ENCODE assay signal across 14 cellular contexts in genomic region chr12:132043216-132043615, GRCh38.
DNase-seq lines count a peak whose midpoint lies in the region; ATAC-seq and TF ChIP-seq lines count a peak whose summit lies in the region.
"Had no signal": no experiment of that assay in that cellular context is flagged by ENCODE, and none has a peak within 500 bp of the region (broad histone marks: within the 10 kb centered on the region; RNA-seq: fewer than 3 reads in every experiment).

No MANE protein-coding gene starts in this region.

- H3K9me3 ChIP-seq in mammary epithelial cell (replicated peaks; ENCODE audit: insufficient read depth, low read length), result no peaks in the 10 kb centered on the region
- H3K9me3 ChIP-seq in Peyer's patch, result no peaks in the 10 kb centered on the region
- H3K9me3 ChIP-seq: A549, Caco-2, HAP-1 had no signal

- H3K4me3 ChIP-seq in mammary epithelial cell (replicated peaks in 1 of 3; ENCODE audit: insufficient read depth in 1 of 3, low read depth in 2 of 3, low read length in 3 of 3) (no peak overlapping the region), Peyer's patch (no peak overlapping the region)
- H3K4me3 ChIP-seq: A549, HAP-1 had no signal

- no peak for ATAC-seq in stimulated activated naive CD8-positive, alpha-beta T cell treated with anti-CD3 and anti-CD28 coated beads, Interleukin-15, amount 100 ng/mL, for 72 hours
- no peak for ATAC-seq in stimulated activated naive CD8-positive, alpha-beta T cell treated with anti-CD3 and anti-CD28 coated beads, Interleukin-15, Interleukin-2, amounts not matched to agents 100 U/mL and 50 U/mL, for 24 hours
- ATAC-seq in activated CD8-positive, alpha-beta T cell treated with anti-CD3 and anti-CD28 coated beads for 36 hours, result no peak
- ATAC-seq: A549 had no signal

- no peaks in the 10 kb centered on the region for H3K9me3 Mint-ChIP-seq in stimulated activated naive CD8-positive, alpha-beta T cell treated with anti-CD3 and anti-CD28 coated beads, Interleukin-15, amount 100 ng/mL, for 72 hours
- H3K9me3 Mint-ChIP-seq in activated CD8-positive, alpha-beta T cell treated with anti-CD3 and anti-CD28 coated beads for 36 hours, result no peaks in the 10 kb centered on the region
- H3K9me3 Mint-ChIP-seq: CD4-positive, alpha-beta T cell had no signal

- peaks cover 7% of the 10 kb centered on the region for H3K4me1 ChIP-seq in mammary epithelial cell (ENCODE audit: insufficient read depth, low read length)
- H3K4me1 ChIP-seq in Peyer's patch, result no peaks in the 10 kb centered on the region
- H3K4me1 ChIP-seq: A549, Caco-2, HAP-1 had no signal

- H3K27ac ChIP-seq in mammary epithelial cell (ENCODE audit: insufficient read depth, low read depth, low read length), result no peak overlapping the region
- no peak overlapping the region for H3K27ac ChIP-seq in epithelial cell of prostate
- no peak overlapping the region for H3K27ac ChIP-seq in Peyer's patch
- H3K27ac ChIP-seq: A549, C4-2B, HL-60 had no signal

- no peak for DNase-seq in stimulated activated naive CD8-positive, alpha-beta T cell treated with anti-CD3 and anti-CD28 coated beads, Interleukin-15, amount 100 ng/mL, for 72 hours
- no peak for DNase-seq in stimulated activated naive CD8-positive, alpha-beta T cell treated with anti-CD3 and anti-CD28 coated beads, Interleukin-15, Interleukin-2, amounts not matched to agents 100 U/mL and 50 U/mL, for 24 hours
- peak; percentile 27 for DNase-seq in mammary epithelial cell
- peak; percentile 8 for DNase-seq in epithelial cell of prostate (ENCODE audit: low read depth, low spot score)
- DNase-seq in NCI-H446 treated with DMSO at 0.1 percent for 48 hours (lab: John Stamatoyannopoulos, UW), result no peak
- DNase-seq in activated CD8-positive, alpha-beta T cell treated with anti-CD3 and anti-CD28 coated beads for 36 hours, result no peak
- no peak for DNase-seq in Peyer's patch
- DNase-seq: AML-193; Caco-2; CD4-positive, alpha-beta T cell had no signal

- BruUV-seq in mammary epithelial cell (replicated peaks; lab: Mats Ljungman, UMichigan), result no TSS peak

- peaks cover 31% of the 10 kb centered on the region for H3K36me3 Mint-ChIP-seq in activated CD8-positive, alpha-beta T cell treated with anti-CD3 and anti-CD28 coated beads for 36 hours (ENCODE audit: low read depth)

- intact Hi-C loops in mammary epithelial cell (cut with micrococcal nuclease), result no loop called here
- intact Hi-C loops in activated CD8-positive, alpha-beta T cell treated with anti-CD3 and anti-CD28 coated beads for 36 hours (cut with micrococcal nuclease), result no loop called here

- H3K79me2 ChIP-seq in mammary epithelial cell (ENCODE audit: insufficient read depth, low read length), result peaks cover 10% of the 10 kb centered on the region

- no peak overlapping the region for H3K4me2 ChIP-seq in mammary epithelial cell (ENCODE audit: insufficient read depth, low read depth, low read length)
- H3K4me2 ChIP-seq: A549 had no signal

- H3K4me1 Mint-ChIP-seq in stimulated activated naive CD8-positive, alpha-beta T cell treated with anti-CD3 and anti-CD28 coated beads, Interleukin-15, amount 100 ng/mL, for 72 hours, result peaks cover 5% of the 10 kb centered on the region
- H3K4me1 Mint-ChIP-seq in activated CD8-positive, alpha-beta T cell treated with anti-CD3 and anti-CD28 coated beads for 36 hours (ENCODE audit: low read depth), result peaks cover 3% of the 10 kb centered on the region

- H2AFZ ChIP-seq in mammary epithelial cell (ENCODE audit: low read depth, low read length), result no peak overlapping the region

- no peaks in the 10 kb centered on the region for H3K27me3 Mint-ChIP-seq in stimulated activated naive CD8-positive, alpha-beta T cell treated with anti-CD3 and anti-CD28 coated beads, Interleukin-15, amount 100 ng/mL, for 72 hours
- no peaks in the 10 kb centered on the region for H3K27me3 Mint-ChIP-seq in activated CD8-positive, alpha-beta T cell treated with anti-CD3 and anti-CD28 coated beads for 36 hours
- H3K27me3 Mint-ChIP-seq: CD4-positive, alpha-beta T cell had no signal

- no peaks in the 10 kb centered on the region for H3K27me3 ChIP-seq in mammary epithelial cell (ENCODE audit: insufficient read depth, low read length)
- no peaks in the 10 kb centered on the region for H3K27me3 ChIP-seq in Peyer's patch

- 48% methylated on average over 3 of the region's 3 CpGs for WGBS in mammary epithelial cell (ENCODE audit: low coverage, missing lambda C conversion rate)

- in situ Hi-C loops in mammary epithelial cell (cut with MboI; ENCODE audit: low sequenced_read_pairs in 2 of 2), result no loop called here

- POLR2A ChIA-PET in activated CD8-positive, alpha-beta T cell treated with anti-CD3 and anti-CD28 coated beads for 36 hours (lab: Charles Lee), result interaction anchor here (0.8 to 1.0 kb wide), 2 partner anchors 181 to 330 kb away, joined by 3 to 4 read pairs; no protein-coding TSS in a partner anchor

- peak overlapping the region; percentile 49 to 78 for H3K27ac Mint-ChIP-seq in stimulated activated naive CD8-positive, alpha-beta T cell treated with anti-CD3 and anti-CD28 coated beads, Interleukin-15, amount 100 ng/mL, for 72 hours
- no peak overlapping the region for H3K27ac Mint-ChIP-seq in activated CD8-positive, alpha-beta T cell treated with anti-CD3 and anti-CD28 coated beads for 36 hours
- H3K27ac Mint-ChIP-seq: CD4-positive, alpha-beta T cell had no signal

- no peak overlapping the region for H3K9ac ChIP-seq in mammary epithelial cell (ENCODE audit: insufficient read depth, low read length)

- TF ChIP-seq CTCF in mammary epithelial cell (conservative IDR thresholded peaks at IDR 0.05 in 1 of 2, IDR thresholded peaks at IDR 0.05 in 1 of 2; ENCODE audit: extremely low read depth in 1 of 2, insufficient read depth in 1 of 2, low read depth in 1 of 2, low read length in 2 of 2) (no peak), Peyer's patch (IDR thresholded peaks at IDR 0.05) (no peak)
- TF ChIP-seq CTCF in activated CD8-positive, alpha-beta T cell treated with anti-CD3 and anti-CD28 coated beads for 36 hours (IDR thresholded peaks at IDR 0.05), result no peak

- dilution Hi-C loops in mammary epithelial cell (cut with HindIII; ENCODE audit: low sequenced_read_pairs), result no loop called here

- no peak overlapping the region for H3K4me3 Mint-ChIP-seq in stimulated activated naive CD8-positive, alpha-beta T cell treated with anti-CD3 and anti-CD28 coated beads, Interleukin-15, amount 100 ng/mL, for 72 hours
- H3K4me3 Mint-ChIP-seq in activated CD8-positive, alpha-beta T cell treated with anti-CD3 and anti-CD28 coated beads for 36 hours, result no peak overlapping the region
- H3K4me3 Mint-ChIP-seq: CD4-positive, alpha-beta T cell had no signal

- CTCF ChIA-PET in mammary epithelial cell (lab: Charles Lee; ENCODE audit: low non-redundant PET), result no interaction called here
- CTCF ChIA-PET in activated CD8-positive, alpha-beta T cell treated with anti-CD3 and anti-CD28 coated beads for 36 hours (lab: Charles Lee), result interaction anchor here (1.5 kb wide), 1 partner anchor 14 kb away, joined by 3 read pairs; no protein-coding TSS in a partner anchor

- H4K20me1 ChIP-seq in mammary epithelial cell (ENCODE audit: insufficient read depth, low read length), result no peaks in the 10 kb centered on the region

- TF ChIP-seq POLR2A in Peyer's patch (IDR thresholded peaks at IDR 0.05), result no peak

- H3K36me3 ChIP-seq in mammary epithelial cell (ENCODE audit: insufficient read depth, low read length), result peaks cover 19% of the 10 kb centered on the region
- H3K36me3 ChIP-seq in Peyer's patch, result peaks cover 0 to 67% (median 0%) of the 10 kb centered on the region in 3 donors

Comparison
In these comparisons a context has a peak if more than half of its experiments do, and no peak if none do; other contexts are left out.
1. DNase-seq: peak in mammary epithelial cell (single experiment) and epithelial cell of prostate (single experiment); none in stimulated activated naive CD8-positive, alpha-beta T cell treated with anti-CD3 and anti-CD28 coated beads, Interleukin-15, amount 100 ng/mL, for 72 hours (0 of 2), stimulated activated naive CD8-positive, alpha-beta T cell treated with anti-CD3 and anti-CD28 coated beads, Interleukin-15, Interleukin-2, amounts not matched to agents 100 U/mL and 50 U/mL, for 24 hours (single experiment), NCI-H446 treated with DMSO at 0.1 percent for 48 hours (single experiment), activated CD8-positive, alpha-beta T cell treated with anti-CD3 and anti-CD28 coated beads for 36 hours (single experiment) and Peyer's patch (0 of 3).